Comparison of ENCODE assay signal across 8 cellular contexts in the genomic region with DNA sequence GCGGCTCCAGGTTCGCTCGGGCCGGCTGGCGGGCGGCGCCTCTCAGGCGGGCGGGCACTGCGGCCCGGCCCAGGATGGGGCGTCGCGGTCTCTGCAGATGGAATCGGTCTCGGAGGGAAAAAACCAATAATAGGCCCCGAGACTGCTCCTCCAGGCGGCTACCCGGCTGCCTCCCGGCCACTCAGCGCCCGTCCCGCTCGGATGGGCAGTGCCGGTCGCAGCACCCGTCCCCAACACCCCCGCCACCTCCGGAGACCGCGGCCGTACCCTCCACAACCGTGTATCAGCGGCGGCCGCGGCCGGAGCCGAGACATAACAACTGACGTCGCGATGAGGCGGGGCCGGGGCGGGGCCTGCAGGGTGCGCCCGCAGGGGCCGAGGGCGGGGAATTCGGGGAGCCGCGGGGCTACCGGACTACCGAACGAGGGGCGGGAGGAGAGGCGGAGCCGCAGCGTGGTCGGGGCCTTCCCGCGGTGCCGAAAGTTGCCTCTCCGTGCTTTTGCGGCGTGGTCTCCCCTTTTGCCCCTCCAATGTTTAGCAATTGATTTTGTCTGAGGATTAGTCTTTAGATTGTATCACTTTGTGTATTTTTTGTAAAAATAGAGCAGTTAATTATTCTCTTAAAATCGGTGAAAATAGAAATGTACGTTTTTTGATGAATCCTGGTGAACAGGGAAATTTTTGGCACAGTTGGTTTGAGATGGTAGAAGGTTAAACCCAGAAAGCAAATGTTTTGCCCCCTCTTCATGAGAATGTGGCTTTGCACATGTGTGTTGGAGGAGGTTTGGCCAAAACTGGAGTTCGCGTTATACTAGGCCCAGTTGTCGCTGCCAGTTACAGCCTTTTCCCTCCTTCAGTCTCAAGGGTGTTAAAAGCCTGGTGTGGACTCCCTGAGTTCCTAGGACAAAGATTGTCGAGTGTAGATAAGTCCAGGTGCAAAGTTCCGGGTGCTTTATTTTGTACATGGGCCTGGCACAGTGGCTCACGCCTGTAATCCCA. TPM values are rescaled to one million over a fixed set of nuclear protein-coding genes. Genes with fewer than 3 reads are reported as not detected.
DNase-seq lines count a peak whose midpoint lies in the region; ATAC-seq and TF ChIP-seq lines count a peak whose summit lies in the region.

A gene with protein sequence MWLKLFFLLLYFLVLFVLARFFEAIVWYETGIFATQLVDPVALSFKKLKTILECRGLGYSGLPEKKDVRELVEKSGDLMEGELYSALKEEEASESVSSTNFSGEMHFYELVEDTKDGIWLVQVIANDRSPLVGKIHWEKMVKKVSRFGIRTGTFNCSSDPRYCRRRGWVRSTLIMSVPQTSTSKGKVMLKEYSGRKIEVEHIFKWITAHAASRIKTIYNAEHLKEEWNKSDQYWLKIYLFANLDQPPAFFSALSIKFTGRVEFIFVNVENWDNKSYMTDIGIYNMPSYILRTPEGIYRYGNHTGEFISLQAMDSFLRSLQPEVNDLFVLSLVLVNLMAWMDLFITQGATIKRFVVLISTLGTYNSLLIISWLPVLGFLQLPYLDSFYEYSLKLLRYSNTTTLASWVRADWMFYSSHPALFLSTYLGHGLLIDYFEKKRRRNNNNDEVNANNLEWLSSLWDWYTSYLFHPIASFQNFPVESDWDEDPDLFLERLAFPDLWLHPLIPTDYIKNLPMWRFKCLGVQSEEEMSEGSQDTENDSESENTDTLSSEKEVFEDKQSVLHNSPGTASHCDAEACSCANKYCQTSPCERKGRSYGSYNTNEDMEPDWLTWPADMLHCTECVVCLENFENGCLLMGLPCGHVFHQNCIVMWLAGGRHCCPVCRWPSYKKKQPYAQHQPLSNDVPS (minus strand): TSS at position 317 of the 999 bp plus-strand sequence. CDS start 979 bp downstream, outside the sequence.

- no peaks in the 10 kb centered on the region for H3K27me3 ChIP-seq in A673 (replicated peaks; ENCODE audit: insufficient read depth, low read depth, low read length, poor library complexity)
- no peaks in the 10 kb centered on the region for H3K27me3 ChIP-seq in WERI-Rb-1 (ENCODE audit: insufficient read depth, low read depth, severe bottlenecking)
- H3K27me3 ChIP-seq in breast epithelium, result no peaks in the 10 kb centered on the region
- peaks cover 12% of the 10 kb centered on the region; the same call in 1 of the 2 replicates for H3K27me3 ChIP-seq in iPS-20b (ENCODE audit: insufficient read depth, low read length)

- H3K9me3 ChIP-seq in A673 (ENCODE audit: low read depth, low read length, poor library complexity, severe bottlenecking) (no peaks in the 10 kb centered on the region), WERI-Rb-1 (ENCODE audit: severe bottlenecking) (no peaks in the 10 kb centered on the region), breast epithelium (no peaks in the 10 kb centered on the region), iPS-20b (ENCODE audit: insufficient read depth, low read depth, low read length) (no peaks in the 10 kb centered on the region)

- H3K27ac ChIP-seq in A673 (ENCODE audit: low read depth, low read length, poor library complexity, severe bottlenecking), result peak within 1 kb of the TSS; percentile 85
- peak within 1 kb of the TSS; percentile 93 for H3K27ac ChIP-seq in WERI-Rb-1
- H3K27ac ChIP-seq in breast epithelium, result peak within 1 kb of the TSS; percentile 99 to 100
- peak within 1 kb of the TSS; percentile 1 for H3K27ac ChIP-seq in iPS-20b (ENCODE audit: low read length)
- peak within 1 kb of the TSS; percentile 40 to 99 (median 96) for H3K27ac ChIP-seq in skin epidermis

- BruUV-seq in A673 (replicated peaks; lab: Mats Ljungman, UMichigan), result TSS peak; percentile 96

- peak; percentile 95 for DNase-seq in A673 (ENCODE audit: low spot score)
- peak; percentile 28 for DNase-seq in NCI-H2196 treated with DMSO at 0.1 percent for 48 hours (lab: John Stamatoyannopoulos, UW; ENCODE audit: unreplicated experiment)
- peak; percentile 96 for DNase-seq in WERI-Rb-1
- peak; percentile 93 to 97 for DNase-seq in breast epithelium (ENCODE audit: low spot score in 2 of 2)

- intact Hi-C loops in A673 (cut with micrococcal nuclease; ENCODE audit: unreplicated experiment), result loop anchor here (5.0 kb wide), 1 partner anchor 57 kb away; no protein-coding TSS in a partner anchor
- intact Hi-C loops in breast epithelium (cut with DNase I; ENCODE audit: low total_unique reads), result no loop called here

- H3K4me1 ChIP-seq in A673 (ENCODE audit: insufficient read depth, low read length, poor library complexity, severe bottlenecking) (no peaks in the 10 kb centered on the region), breast epithelium (peaks cover 0 to 7% of the 10 kb centered on the region in 2 donors), iPS-20b (ENCODE audit: insufficient read depth, low read length) (peaks cover 10% of the 10 kb centered on the region; the same call in 1 of the 2 replicates)

- POLR2A ChIA-PET in A673 (lab: Charles Lee; ENCODE audit: low non-redundant PET), result no interaction called here

- no peaks in the 10 kb centered on the region for H3K36me3 ChIP-seq in A673 (ENCODE audit: insufficient read depth, low read length, poor library complexity, severe bottlenecking)
- H3K36me3 ChIP-seq in WERI-Rb-1, result peaks cover 15% of the 10 kb centered on the region
- H3K36me3 ChIP-seq in breast epithelium, result no peaks in the 10 kb centered on the region
- H3K36me3 ChIP-seq in iPS-20b (ENCODE audit: insufficient read depth, low read depth, low read length), result peaks cover 9% of the 10 kb centered on the region

- TF ChIP-seq CTCF in A673 (conservative IDR thresholded peaks at IDR 0.05; ENCODE audit: low read depth, low read length) (no peak), WERI-Rb-1 (IDR thresholded peaks at IDR 0.05; ENCODE audit: low read depth, low read length) (no peak), breast epithelium (IDR thresholded peaks at IDR 0.05) (no peak)

- CTCF ChIA-PET in A673 (lab: Charles Lee), result no interaction called here

- H3K4me3 ChIP-seq in A673 (ENCODE audit: low read depth, low read length, poor library complexity, severe bottlenecking) (peak within 1 kb of the TSS; percentile 79), WERI-Rb-1 (ENCODE audit: low read depth, low read length) (peak within 1 kb of the TSS; percentile 95), breast epithelium (peak within 1 kb of the TSS; percentile 75 to 92 (median 85)), iPS-20b (ENCODE audit: low read length) (peak within 1 kb of the TSS; percentile 91), skin epidermis (peak within 1 kb of the TSS; percentile 56 to 87 (median 67))

- TF ChIP-seq POLR2A in breast epithelium (IDR thresholded peaks at IDR 0.05), result peak; percentile 97

- peak within 1 kb of the TSS; percentile 83 for H3K9ac ChIP-seq in iPS-20b (ENCODE audit: low read depth, low read length)

- ATAC-seq in GM18861 (IDR thresholded peaks at IDR 0.05; ENCODE audit: unreplicated experiment) (peak; percentile 66), HG03097 (IDR thresholded peaks at IDR 0.05; ENCODE audit: low FRiP score, unreplicated experiment) (peak; percentile 83)

RNA-seq across cellular contexts. Expression of the gene that starts here (rescaled TPM):
- total RNA-seq in A673 (2021) (10.1 and 13.4 TPM in 2 replicates), breast epithelium (10 to 100 TPM; 35.4 to 60.3 (median 37.4) TPM)

Comparison
In these comparisons a context has a peak if more than half of its experiments do, and no peak if none do; other contexts are left out.
1. Peak in every context shown above with its lines: DNase-seq, ATAC-seq, H3K4me3 ChIP-seq and H3K27ac ChIP-seq.
2. DNase-seq: peak in every context shown above with its lines; median percentile 96 in WERI-Rb-1; 95 in A673; 95 in breast epithelium; 28 in NCI-H2196 treated with DMSO at 0.1 percent for 48 hours.
3. H3K27ac ChIP-seq: peak in every context shown above with its lines; median percentile 100 in breast epithelium; 96 in skin epidermis; 93 in WERI-Rb-1; 85 in A673; 1 in iPS-20b.